In the genomic region with DNA sequence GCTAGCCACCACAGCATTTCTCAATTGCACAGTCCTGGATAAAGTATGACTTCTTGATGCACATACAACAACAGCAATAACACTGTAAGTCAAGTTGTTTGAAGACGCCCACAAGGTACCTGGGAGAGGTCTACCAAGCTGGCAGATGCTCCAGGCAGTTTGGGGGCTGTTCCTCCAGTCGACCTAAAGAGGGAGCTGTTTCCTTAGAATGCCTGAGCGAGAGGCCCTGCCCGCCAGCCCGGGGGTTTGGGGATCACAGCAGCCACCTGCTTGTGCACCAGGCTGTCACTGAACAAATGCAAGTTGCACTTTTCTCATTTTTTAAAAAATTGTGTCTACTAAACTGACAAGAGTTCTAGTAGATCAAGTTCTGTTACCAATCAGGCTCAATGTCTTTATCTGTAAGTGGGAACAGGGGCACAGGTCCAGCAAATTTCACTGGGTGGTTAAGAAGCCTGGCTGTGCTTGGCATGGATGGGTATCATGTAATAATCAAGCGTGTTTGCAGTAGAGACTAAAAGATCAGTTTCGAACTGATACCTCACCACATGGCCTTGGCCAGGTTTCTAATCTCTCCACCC, we compare ENCODE assay signal across 8 cellular contexts.
DNase-seq lines count a peak whose midpoint lies in the region; ATAC-seq lines count a peak whose summit lies in the region.

No MANE protein-coding gene starts in this region.

- no peak overlapping the region for H3K27ac Mint-ChIP-seq in immature natural killer cell

- no peak overlapping the region for H3K4me3 Mint-ChIP-seq in immature natural killer cell

- H3K36me3 Mint-ChIP-seq in immature natural killer cell, result peaks cover 0 to 4% (median 0%) of the 10 kb centered on the region in 3 donors

- ATAC-seq in GM21529 (IDR thresholded peaks at IDR 0.05; ENCODE audit: unreplicated experiment), result peak; percentile 68

- DNase-seq in EH (ENCODE audit: low read depth) (peak; percentile 63), T-helper 2 cell (peak; percentile 21 to 78 (median 58)), astrocyte of the hippocampus (ENCODE audit: low read depth, low spot score) (peak; percentile 69), immature natural killer cell (peak; percentile 71 to 79 (median 75)), mesenteric fat pad (ENCODE audit: low spot score) (no peak)
- peak; percentile 49 for DNase-seq in Jurkat, Clone E6-1 (ENCODE audit: low read depth, low spot score)
- DNase-seq in stimulated activated CD4-positive, alpha-beta T cell treated with anti-CD3 and anti-CD28 coated beads, Interleukin-2, amount 100 ng/mL, for 24 hours, result peak; percentile 75 to 80

- peaks cover 0 to 3% (median 0%) of the 10 kb centered on the region in 6 donors for H3K9me3 Mint-ChIP-seq in immature natural killer cell

- H3K27me3 Mint-ChIP-seq in immature natural killer cell (ENCODE audit: low read depth in 3 of 3), result peaks cover 2 to 10% (median 4%) of the 10 kb centered on the region in 3 donors

- no peak overlapping the region for H3K4me3 ChIP-seq in Jurkat, Clone E6-1 (ENCODE audit: low read length)

- H3K4me1 Mint-ChIP-seq in immature natural killer cell, result peaks cover 12 to 28% of the 10 kb centered on the region in 2 donors
